Comparison of ENCODE assay signal across 25 cellular contexts in genomic region chr2:240288087-240288521, GRCh38.
"Had no signal": no experiment of that assay in that cellular context is flagged by ENCODE, and none has a peak within 500 bp of the region (broad histone marks: within the 10 kb centered on the region; RNA-seq: fewer than 3 reads in every experiment).

No MANE protein-coding gene starts in this region.

- DNase-seq: cerebellar nuclear complex; dorsolateral prefrontal cortex; effector CD4-positive, alpha-beta T cell; foreskin keratinocyte; heart left ventricle; left ventricle myocardium superior; natural killer cell; stimulated activated CD4-positive, alpha-beta T cell treated with anti-CD3 and anti-CD28 coated beads, Interleukin-12 subunit alpha, Interleukin-12 subunit beta, amount 100 ng/mL, for 4 hours; stimulated activated CD4-positive, alpha-beta T cell treated with anti-CD3 and anti-CD28 coated beads, Interleukin-1b, Interleukin-23, amount 100 ng/mL, for 48 hours; stimulated activated CD4-positive, alpha-beta T cell treated with anti-CD3 and anti-CD28 coated beads, Interleukin-4, amount 100 ng/mL, for 1 hour; stimulated activated CD8-positive, alpha-beta memory T cell treated with anti-CD3 and anti-CD28 coated beads, Interleukin-4, amount 100 ng/mL, for 48 hours; stimulated activated naive CD4-positive, alpha-beta T cell; thyroid gland; trophoblast cell had no signal

- H3K27me3 Mint-ChIP-seq: memory B cell had no signal

- H3K36me3 Mint-ChIP-seq: memory B cell, natural killer cell had no signal

- H3K27ac ChIP-seq: epithelial cell of prostate, foreskin keratinocyte, gastroesophageal sphincter, hepatocyte, prostate gland, stomach, thyroid gland had no signal

- ATAC-seq: esophagus mucosa, foreskin keratinocyte, gastroesophageal sphincter, natural killer cell had no signal

- H3K27ac Mint-ChIP-seq: memory B cell, natural killer cell had no signal

- H3K4me1 Mint-ChIP-seq: memory B cell, natural killer cell, neural crest cell had no signal

- H3K4me3 ChIP-seq: gastroesophageal sphincter, heart left ventricle, hepatocyte, lung, prostate gland, right atrium auricular region, smooth muscle cell, stomach, thyroid gland had no signal

- H3K4me3 Mint-ChIP-seq: memory B cell, natural killer cell, neural crest cell had no signal

- H3K9me3 Mint-ChIP-seq: natural killer cell, neural crest cell had no signal
